8 cellular contexts compared by ENCODE assay signal in genomic region chr5:321233-321725, GRCh38. TPM values are rescaled to one million over a fixed set of nuclear protein-coding genes. Genes with fewer than 3 reads are reported as not detected.
DNase-seq lines count a peak whose midpoint lies in the region; ATAC-seq, FAIRE-seq and TF ChIP-seq lines count a peak whose summit lies in the region.

AHRR (plus strand) TSS chr5:321714; CDS start chr5:343903, 22,189 bp downstream.

- POLR2A ChIA-PET in A673 (lab: Charles Lee; ENCODE audit: low non-redundant PET), result interaction anchor here (0.6 kb wide), 1 partner anchor 11 kb away, joined by 3 read pairs; no protein-coding TSS in a partner anchor

- no peak within 1 kb of the TSS for H2BK5ac ChIP-seq in neuronal stem cell (ENCODE audit: low read length)

- H3K27me3 ChIP-seq in A673 (replicated peaks; ENCODE audit: insufficient read depth, low read depth, low read length, poor library complexity), result peaks cover 36% of the 10 kb centered on the region
- H3K27me3 ChIP-seq in neuronal stem cell (ENCODE audit: control insufficient read depth in 3 of 3, insufficient read depth in 3 of 3, low read depth in 1 of 3, low read length in 3 of 3), result peaks cover 33 to 58% (median 51%) of the 10 kb centered on the region in 3 experiments

- H3K4me3 ChIP-seq in A673 (ENCODE audit: low read depth, low read length, poor library complexity, severe bottlenecking) (peak within 1 kb of the TSS; percentile 48), GM12865 (ENCODE audit: low read depth, low read length) (peak within 1 kb of the TSS; percentile 73), neuronal stem cell (ENCODE audit: low read length in 2 of 2) (peak within 1 kb of the TSS; percentile 47 to 82)

- BruUV-seq in A673 (replicated peaks; lab: Mats Ljungman, UMichigan), result no TSS peak

- no peak within 1 kb of the TSS for H2BK120ac ChIP-seq in neuronal stem cell (ENCODE audit: low read depth, low read length)

- H2BK15ac ChIP-seq in neuronal stem cell (ENCODE audit: low read length), result peak within 1 kb of the TSS; percentile 67

- peak within 1 kb of the TSS; percentile 56 for H3K14ac ChIP-seq in neuronal stem cell (ENCODE audit: low read length)

- H3K4ac ChIP-seq in neuronal stem cell (ENCODE audit: low read length), result peak within 1 kb of the TSS; percentile 23

- H3K27ac ChIP-seq in A673 (ENCODE audit: low read depth, low read length, poor library complexity, severe bottlenecking), result no peak within 1 kb of the TSS
- no peak within 1 kb of the TSS for H3K27ac ChIP-seq in neuronal stem cell (replicated peaks; ENCODE audit: low read length)

- peak within 1 kb of the TSS; percentile 99 for H2AFZ ChIP-seq in neuronal stem cell (ENCODE audit: low read length)

- WGBS in neuronal stem cell (ENCODE audit: extremely low coverage in 2 of 2, insufficient read length in 2 of 2, insufficient replicate concordance in 1 of 2), 2 donors, result no CpG with 5 or more reads among the region's 51 CpGs

- peak within 1 kb of the TSS; percentile 55 for H3K23ac ChIP-seq in neuronal stem cell (ENCODE audit: low read depth, low read length, poor library complexity)

- no peak within 1 kb of the TSS for H2BK12ac ChIP-seq in neuronal stem cell (ENCODE audit: low read length)

- H3K18ac ChIP-seq in neuronal stem cell (ENCODE audit: low read length), result peak within 1 kb of the TSS; percentile 94

- no peak within 1 kb of the TSS for H4K8ac ChIP-seq in neuronal stem cell (ENCODE audit: low read depth, low read length)

- peak within 1 kb of the TSS; percentile 87 for H3K4me2 ChIP-seq in neuronal stem cell (ENCODE audit: insufficient read depth, low read length, poor library complexity, severe bottlenecking)

- FAIRE-seq in frontal cortex (lab: Jason Lieb, UNC), result no peak

- H2AK5ac ChIP-seq in neuronal stem cell (ENCODE audit: low read depth, low read length), result peak within 1 kb of the TSS; percentile 46

- H3K4me1 ChIP-seq in A673 (ENCODE audit: insufficient read depth, low read length, poor library complexity, severe bottlenecking) (peaks cover 16% of the 10 kb centered on the region), neuronal stem cell (ENCODE audit: control insufficient read depth in 2 of 2, insufficient read depth in 1 of 2, low read depth in 1 of 2, low read length in 2 of 2) (peaks cover 3 to 13% of the 10 kb centered on the region in 2 donors)

- peak; percentile 40 for ATAC-seq in HG02759 (IDR thresholded peaks at IDR 0.05; ENCODE audit: unreplicated experiment)

- CTCF ChIA-PET in A673 (lab: Charles Lee), result interaction anchor here (0.8 to 1.0 kb wide), 2 partner anchors 104 to 133 kb away, joined by 3 read pairs; no protein-coding TSS in a partner anchor

- peaks cover 4% of the 10 kb centered on the region for H3K36me3 ChIP-seq in A673 (ENCODE audit: insufficient read depth, low read length, poor library complexity, severe bottlenecking)
- H3K36me3 ChIP-seq in neuronal stem cell (replicated peaks in 1 of 2; ENCODE audit: control insufficient read depth in 2 of 2, insufficient read depth in 2 of 2, low read length in 2 of 2), result peaks cover 0 to 6% of the 10 kb centered on the region in 2 donors

- intact Hi-C loops in A673 (cut with micrococcal nuclease; ENCODE audit: unreplicated experiment), result no loop called here

- peak within 1 kb of the TSS; percentile 72 for H3K9ac ChIP-seq in neuronal stem cell (ENCODE audit: low read depth, low read length, poor library complexity)

- DNase-seq in A673 (ENCODE audit: low spot score), result peak; percentile 61
- DNase-seq in GM12865 (ENCODE audit: low read depth), result peak; percentile 81
- peak; percentile 74 for DNase-seq in NCI-H2196 (lab: John Stamatoyannopoulos, UW; ENCODE audit: unreplicated experiment)
- peak; percentile 69 to 80 for DNase-seq in activated T-cell treated with anti-CD3 and anti-CD28 coated beads, Interleukin-2, amount 50 U/mL, for 48 hours
- DNase-seq in frontal cortex (ENCODE audit: low spot score in 2 of 2), result peak; percentile 79 to 84
- DNase-seq in neuronal stem cell (ENCODE audit: low spot score), result peak; percentile 69
- no peak for DNase-seq in GF-D8 (lab: John Stamatoyannopoulos, UW)

- peaks cover 3% of the 10 kb centered on the region for H3K79me1 ChIP-seq in neuronal stem cell (ENCODE audit: low read depth, low read length)

- no peak within 1 kb of the TSS for H4K91ac ChIP-seq in neuronal stem cell (ENCODE audit: low read depth, low read length, poor library complexity)

- no peaks in the 10 kb centered on the region for H3K9me3 ChIP-seq in A673 (ENCODE audit: low read depth, low read length, poor library complexity, severe bottlenecking)
- H3K9me3 ChIP-seq in neuronal stem cell (replicated peaks in 1 of 2; ENCODE audit: control insufficient read depth in 2 of 2, insufficient read depth in 1 of 2, low read depth in 1 of 2, low read length in 2 of 2), result peaks cover 8 to 17% of the 10 kb centered on the region in 2 donors

- peak; percentile 44 for TF ChIP-seq CTCF in A673 (conservative IDR thresholded peaks at IDR 0.05; ENCODE audit: low read depth, low read length)
- peak; percentile 62 for TF ChIP-seq CTCF in GM12865 (IDR thresholded peaks at IDR 0.05; ENCODE audit: insufficient read depth, low read depth, low read length, missing control alignments)

RNA-seq across cellular contexts. Expression of gene AHRR, which starts in this region (rescaled TPM):
- 2.0 and 2.2 TPM in 2 replicates for total RNA-seq in A673 (2021)
- 1.2 TPM for total RNA-seq in frontal cortex
- 0.26 TPM for polyA plus RNA-seq in neuronal stem cell (2013, experiment 1 of 2)
- polyA plus RNA-seq in neuronal stem cell (2013, experiment 2 of 2), result 0.28 TPM
